ENCODE assay signal across 8 cellular contexts in genomic region chr5:58460727-58461286, GRCh38. TPM values are rescaled to one million over a fixed set of nuclear protein-coding genes. Genes with fewer than 3 reads are reported as not detected.
DNase-seq lines count a peak whose midpoint lies in the region; ATAC-seq and TF ChIP-seq lines count a peak whose summit lies in the region.

No MANE protein-coding gene starts in this region.

- H3K4me1 ChIP-seq in adrenal gland (replicated peaks in 1 of 2) (peaks cover 0 to 10% of the 10 kb centered on the region in 2 donors), heart right ventricle (peaks cover 0 to 23% (median 12%) of the 10 kb centered on the region in 9 donors), upper lobe of left lung (peaks cover 0 to 4% (median 2%) of the 10 kb centered on the region in 4 donors)

- peak overlapping the region; percentile 80 to 95 (median 92) for H3K27ac ChIP-seq in adrenal gland
- H3K27ac ChIP-seq in heart right ventricle = peak overlapping the region; percentile 68 to 99 (median 98)
- peak overlapping the region; percentile 92 to 97 (median 94) for H3K27ac ChIP-seq in upper lobe of left lung

- intact Hi-C loops in adrenal gland (cut with DNase I) = loop anchor here (5.0 to 10.0 kb wide), 3 partner anchors 956 to 1164 kb away; no protein-coding TSS in a partner anchor
- intact Hi-C loops in heart right ventricle (cut with DNase I) = loop anchor here (1.0 to 10.0 kb wide), 22 partner anchors 572 to 1556 kb away; partner anchors contain the start of gene SETD9 (in 1 of the 10)
- intact Hi-C loops in posterior cingulate gyrus (cut with DNase I) = loop anchor here (1.0 to 5.0 kb wide), 4 partner anchors 574 to 1162 kb away; no protein-coding TSS in a partner anchor

- H3K4me1 Mint-ChIP-seq in T-cell = peaks cover 16 to 20% (median 18%) of the 10 kb centered on the region in 3 donors

- no peaks in the 10 kb centered on the region for H3K9me3 Mint-ChIP-seq in T-cell

- peak overlapping the region; percentile 84 to 90 for H3K27ac Mint-ChIP-seq in T-cell

- POLR2A ChIA-PET in T-cell (lab: Charles Lee) = interaction anchor here (0.5 to 1.0 kb wide), 6 partner anchors 28 to 1163 kb away, joined by 3 to 5 read pairs (median 3); no protein-coding TSS in a partner anchor

- peaks cover 6% of the 10 kb centered on the region for H3K36me3 Mint-ChIP-seq in T-cell

- peak overlapping the region; percentile 59 for H3K4me3 ChIP-seq in GM12864 (ENCODE audit: low read depth, low read length)
- peak overlapping the region; percentile 35 for H3K4me3 ChIP-seq in NB4 (ENCODE audit: low read depth, low read length)
- peak overlapping the region in 2 of 4 donors; percentile 63 to 85 for H3K4me3 ChIP-seq in adrenal gland
- H3K4me3 ChIP-seq in heart right ventricle = peak overlapping the region; percentile 70 to 94 (median 88)
- H3K4me3 ChIP-seq in upper lobe of left lung = peak overlapping the region; percentile 53 to 86 (median 70)

- peak overlapping the region; percentile 82 to 84 (median 84) for H3K4me3 Mint-ChIP-seq in T-cell

- peaks cover 0 to 10% of the 10 kb centered on the region in 2 donors for H3K27me3 Mint-ChIP-seq in T-cell

- H3K36me3 ChIP-seq in adrenal gland (replicated peaks in 1 of 2) (peaks cover 0 to 10% of the 10 kb centered on the region in 2 donors), heart right ventricle (peaks cover 0 to 30% (median 18%) of the 10 kb centered on the region in 9 donors), upper lobe of left lung (peaks cover 0 to 15% (median 0%) of the 10 kb centered on the region in 4 donors)

- H3K9me3 ChIP-seq in adrenal gland (replicated peaks in 1 of 3) = no peaks in the 10 kb centered on the region
- H3K9me3 ChIP-seq in heart right ventricle = no peaks in the 10 kb centered on the region
- no peaks in the 10 kb centered on the region for H3K9me3 ChIP-seq in upper lobe of left lung

- WGBS in adrenal gland, 4 donors = 7 to 46% (median 12%) methylated on average over 3 to 30 of the region's 30 CpGs
- 6% methylated on average over 30 of the region's 30 CpGs for WGBS in heart right ventricle, 2 donors
- 10 to 19% methylated on average over 8 to 20 of the region's 30 CpGs for WGBS in upper lobe of left lung, 2 donors

- no peak for TF ChIP-seq EP300 in upper lobe of left lung (IDR thresholded peaks at IDR 0.05)

- TF ChIP-seq POLR2A in NB4 (IDR thresholded peaks at IDR 0.05; ENCODE audit: extremely low read depth, insufficient read length) = no peak
- TF ChIP-seq POLR2A in adrenal gland (IDR thresholded peaks at IDR 0.05) = no peak
- no peak for TF ChIP-seq POLR2A in upper lobe of left lung (IDR thresholded peaks at IDR 0.05)

- H3K27me3 ChIP-seq in adrenal gland (no peaks in the 10 kb centered on the region), heart right ventricle (peaks cover 0 to 20% (median 0%) of the 10 kb centered on the region in 7 donors), upper lobe of left lung (no peaks in the 10 kb centered on the region)

- DNase-seq in GM12864 (ENCODE audit: low read depth) (peak; percentile 59), NB4 (ENCODE audit: low read depth) (peak; percentile 87), T-cell (peak; percentile 58 to 93 (median 83)), adrenal gland (peak; percentile 86 to 97 (median 93)), heart right ventricle (peak; percentile 90 to 93), posterior cingulate gyrus (peak; percentile 79 to 98 (median 93)), upper lobe of left lung (peak in 1 of 2 donors; percentile 93)

- CTCF ChIA-PET in T-cell (lab: Charles Lee) = interaction anchor here (0.5 to 5.9 kb wide), 23 partner anchors 187 to 1551 kb away, joined by 3 to 52 read pairs (median 4); no protein-coding TSS in a partner anchor

- ATAC-seq in HG02588 (IDR thresholded peaks at IDR 0.05; ENCODE audit: unreplicated experiment) = peak; percentile 70
- ATAC-seq in T-cell (replicated peaks in 1 of 4) = peak; percentile 69 to 76 (median 74)
- ATAC-seq in heart right ventricle = peak; percentile 82 to 93 (median 85)
- ATAC-seq in upper lobe of left lung (ENCODE audit: low FRiP score in 2 of 2) = peak; percentile 92 to 94

- peak; percentile 83 for TF ChIP-seq CTCF in GM12864 (IDR thresholded peaks at IDR 0.05; ENCODE audit: low read depth, low read length, missing control alignments)
- TF ChIP-seq CTCF in NB4 (IDR thresholded peaks at IDR 0.05; ENCODE audit: low read depth, low read length) = peak; percentile 66
- TF ChIP-seq CTCF in adrenal gland (IDR thresholded peaks at IDR 0.05) = peak; percentile 58 to 88 (median 74)
- peak; percentile 72 to 94 (median 82) for TF ChIP-seq CTCF in heart right ventricle (IDR thresholded peaks at IDR 0.05)
- TF ChIP-seq CTCF in upper lobe of left lung (IDR thresholded peaks at IDR 0.05) = peak; percentile 43 to 82 (median 68)

RNA-seq across cellular contexts. Expression of gene PLK2, which starts 0.9 kb away (rescaled TPM):
- total RNA-seq in T-cell (10 to 100 TPM in 3 of 5 donors, 1 to 10 TPM in 2; 5.9 to 32.1 (median 10.3) TPM), adrenal gland (10 to 100 TPM; 11.1 to 44.2 (median 20.1) TPM), heart right ventricle (100 to 1,000 TPM in 6 of 10 donors, 10 to 100 TPM in 4; 22.7 to 174 (median 120) TPM), upper lobe of left lung (10 to 100 TPM; 29.4 to 82.5 (median 59.2) TPM)
- polyA plus RNA-seq in adrenal gland (10 to 100 TPM in 1 of 3 donors, 1 to 10 TPM in 2; 8.5 to 12.2 (median 9.0) TPM), heart right ventricle (10 to 100 TPM; 11.5 to 35.3 TPM)

RNA-seq across cellular contexts. Expression of gene GAPT, which starts 30.4 kb away (rescaled TPM):
- total RNA-seq in T-cell (1 to 10 TPM in 1 of 5 donors, under 1 TPM in 4; 0.38 to 2.2 (median 0.85) TPM), adrenal gland (1 to 10 TPM in 1 of 8 donors, under 1 TPM in 6, not detected in 1; 0.35 to 2.2 (median 0.65) TPM), heart right ventricle (1 to 10 TPM in 2 of 10 donors, under 1 TPM in 7, not detected in 1; 0.08 to 1.7 (median 0.30) TPM), upper lobe of left lung (1 to 10 TPM in 5 of 6 donors, not detected in 1; 1.0 to 8.0 (median 6.4) TPM)
- polyA plus RNA-seq in adrenal gland (1 to 10 TPM in 1 of 3 donors, under 1 TPM in 2; 0.56 to 1.1 (median 0.79) TPM), heart right ventricle (under 1 TPM; 0.20 to 0.22 TPM)
